ENCODE assay signal across 29 cellular contexts in the genomic region with DNA sequence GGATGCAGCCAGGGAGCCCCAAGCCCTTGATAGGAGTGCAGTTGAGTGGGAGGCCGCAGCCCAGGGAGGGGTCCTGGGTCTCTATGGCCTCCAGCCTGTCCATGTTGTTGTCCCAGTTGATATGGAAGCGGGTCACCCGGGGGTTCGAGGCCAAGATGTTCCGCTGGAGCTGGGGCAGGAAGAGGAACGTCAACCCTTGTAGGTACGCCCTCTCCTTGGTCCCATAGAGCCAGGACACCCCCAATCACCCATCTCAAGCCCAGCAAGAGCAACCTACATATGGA. TPM values are rescaled to one million over a fixed set of nuclear protein-coding genes. Genes with fewer than 3 reads are reported as not detected.
DNase-seq lines count a peak whose midpoint lies in the region; ATAC-seq and TF ChIP-seq lines count a peak whose summit lies in the region.
"Had no signal": no experiment of that assay in that cellular context is flagged by ENCODE, and none has a peak within 500 bp of the region (broad histone marks: within the 10 kb centered on the region; RNA-seq: fewer than 3 reads in every experiment).

No MANE protein-coding gene starts in this region.

- H3K27me3 ChIP-seq in right atrium auricular region = no peaks in the 10 kb centered on the region
- no peaks in the 10 kb centered on the region for H3K27me3 ChIP-seq in lower lobe of right lung (ENCODE audit: low read depth)
- H3K27me3 ChIP-seq in spleen (replicated peaks in 1 of 7) = no peaks in the 10 kb centered on the region
- H3K27me3 ChIP-seq in SJCRH30 = no peaks in the 10 kb centered on the region
- H3K27me3 ChIP-seq in right lobe of liver = no peaks in the 10 kb centered on the region
- H3K27me3 ChIP-seq: BLaER1 had no signal

- peaks cover 6% of the 10 kb centered on the region for H3K36me3 Mint-ChIP-seq in activated T-helper 1 cell treated with anti-CD3 and anti-CD28 coated beads, Interleukin-12 subunit alpha, Interleukin-12 subunit beta, Interleukin-2, Interleukin-4 antibody, amounts not matched to agents 30 ng/mL and 10 ng/mL and 1 ng/mL, durations not matched to agents 14 hours and 24 hours and 36 hours (ENCODE audit: low read depth)
- H3K36me3 Mint-ChIP-seq: brain, memory B cell had no signal

- TF ChIP-seq POLR2A in spleen (IDR thresholded peaks at IDR 0.05) (no peak), right lobe of liver (IDR thresholded peaks at IDR 0.05) (no peak)

- intact Hi-C loops in cardiac septum (cut with DNase I) (no loop called here), lower lobe of right lung (cut with DNase I) (no loop called here), spleen (cut with DNase I; ENCODE audit: low total_unique reads) (no loop called here), right lobe of liver (cut with DNase I) (no loop called here)
- intact Hi-C loops in activated T-helper 1 cell treated with anti-CD3 and anti-CD28 coated beads, Interleukin-12 subunit alpha, Interleukin-12 subunit beta, Interleukin-2, Interleukin-4 antibody, amounts not matched to agents 30 ng/mL and 10 ng/mL and 1 ng/mL, durations not matched to agents 14 hours and 24 hours and 36 hours (cut with micrococcal nuclease) = no loop called here

- H3K4me1 ChIP-seq in right atrium auricular region (peaks cover 0 to 40% of the 10 kb centered on the region in 2 donors), lower lobe of right lung (peaks cover 35% of the 10 kb centered on the region), spleen (peaks cover 21 to 55% (median 40%) of the 10 kb centered on the region in 6 donors), SJCRH30 (peaks cover 17% of the 10 kb centered on the region), right lobe of liver (peaks cover 0 to 25% (median 14%) of the 10 kb centered on the region in 4 donors)

- no peak overlapping the region for H3K27ac Mint-ChIP-seq in activated T-helper 1 cell treated with anti-CD3 and anti-CD28 coated beads, Interleukin-12 subunit alpha, Interleukin-12 subunit beta, Interleukin-2, Interleukin-4 antibody, amounts not matched to agents 30 ng/mL and 10 ng/mL and 1 ng/mL, durations not matched to agents 14 hours and 24 hours and 36 hours
- H3K27ac Mint-ChIP-seq: T-helper 17 cell had no signal

- no peaks in the 10 kb centered on the region for H3K9me3 Mint-ChIP-seq in activated T-helper 1 cell treated with anti-CD3 and anti-CD28 coated beads, Interleukin-12 subunit alpha, Interleukin-12 subunit beta, Interleukin-2, Interleukin-4 antibody, amounts not matched to agents 30 ng/mL and 10 ng/mL and 1 ng/mL, durations not matched to agents 14 hours and 24 hours and 36 hours
- H3K9me3 Mint-ChIP-seq: brain, memory B cell had no signal

- no peak overlapping the region for H3K4me3 ChIP-seq in right atrium auricular region
- no peak overlapping the region for H3K4me3 ChIP-seq in lower lobe of right lung
- H3K4me3 ChIP-seq in spleen = no peak overlapping the region
- no peak overlapping the region for H3K4me3 ChIP-seq in SJCRH30
- H3K4me3 ChIP-seq in right lobe of liver = no peak overlapping the region
- H3K4me3 ChIP-seq: BLaER1, GM12878 had no signal

- peaks cover 26% of the 10 kb centered on the region for H3K4me1 Mint-ChIP-seq in activated T-helper 1 cell treated with anti-CD3 and anti-CD28 coated beads, Interleukin-12 subunit alpha, Interleukin-12 subunit beta, Interleukin-2, Interleukin-4 antibody, amounts not matched to agents 30 ng/mL and 10 ng/mL and 1 ng/mL, durations not matched to agents 14 hours and 24 hours and 36 hours (ENCODE audit: low read depth)

- ATAC-seq in lower lobe of right lung = no peak
- no peak for ATAC-seq in right lobe of liver
- ATAC-seq: activated CD4-positive, alpha-beta T cell treated with anti-CD3 and anti-CD28 coated beads for 36 hours; esophagus mucosa; GM12878; stimulated activated naive CD8-positive, alpha-beta T cell treated with anti-CD3 and anti-CD28 coated beads, Interleukin-15, Interleukin-2, amounts not matched to agents 100 U/mL and 50 U/mL, for 24 hours; T-helper 17 cell had no signal

- H3K36me3 ChIP-seq in right atrium auricular region (no peaks in the 10 kb centered on the region), lower lobe of right lung (no peaks in the 10 kb centered on the region), spleen (peaks cover 0 to 8% (median 0%) of the 10 kb centered on the region in 6 donors), SJCRH30 (peaks cover 9% of the 10 kb centered on the region), right lobe of liver (no peaks in the 10 kb centered on the region)

- H3K4me3 Mint-ChIP-seq in activated T-helper 1 cell treated with anti-CD3 and anti-CD28 coated beads, Interleukin-12 subunit alpha, Interleukin-12 subunit beta, Interleukin-2, Interleukin-4 antibody, amounts not matched to agents 30 ng/mL and 10 ng/mL and 1 ng/mL, durations not matched to agents 14 hours and 24 hours and 36 hours = no peak overlapping the region
- H3K4me3 Mint-ChIP-seq: activated CD4-positive, alpha-beta T cell treated with anti-CD3 and anti-CD28 coated beads for 36 hours; memory B cell; T-helper 17 cell had no signal

- H3K27me3 Mint-ChIP-seq in activated T-helper 1 cell treated with anti-CD3 and anti-CD28 coated beads, Interleukin-12 subunit alpha, Interleukin-12 subunit beta, Interleukin-2, Interleukin-4 antibody, amounts not matched to agents 30 ng/mL and 10 ng/mL and 1 ng/mL, durations not matched to agents 14 hours and 24 hours and 36 hours (ENCODE audit: insufficient read depth) = peaks cover 2% of the 10 kb centered on the region
- H3K27me3 Mint-ChIP-seq: activated CD4-positive, alpha-beta T cell treated with anti-CD3 and anti-CD28 coated beads for 36 hours; memory B cell; T-helper 17 cell had no signal

- TF ChIP-seq CTCF in right atrium auricular region (IDR thresholded peaks at IDR 0.05) (no peak), lower lobe of right lung (IDR thresholded peaks at IDR 0.05) (no peak), spleen (IDR thresholded peaks at IDR 0.05 in 8 of 11, conservative IDR thresholded peaks at IDR 0.05 in 3 of 11) (no peak), right lobe of liver (IDR thresholded peaks at IDR 0.05) (no peak), GM20000 (IDR thresholded peaks at IDR 0.05; ENCODE audit: extremely low read depth, missing control alignments) (no peak)

- H3K9me3 ChIP-seq in right atrium auricular region (no peaks in the 10 kb centered on the region), lower lobe of right lung (no peaks in the 10 kb centered on the region), spleen (no peaks in the 10 kb centered on the region), SJCRH30 (replicated peaks) (no peaks in the 10 kb centered on the region), right lobe of liver (no peaks in the 10 kb centered on the region)
- H3K9me3 ChIP-seq: BLaER1, Caco-2, SK-N-SH had no signal

- H3K27ac ChIP-seq in right atrium auricular region (peak overlapping the region; percentile 96 to 99), lower lobe of right lung (peak overlapping the region; percentile 99), spleen (peak overlapping the region in 6 of 8 donors; percentile 93 to 99 (median 98)), SJCRH30 (no peak overlapping the region), right lobe of liver (no peak overlapping the region)
- H3K27ac ChIP-seq: BLaER1 had no signal

- WGBS in spleen, 5 donors = 90 to 95% (median 92%) methylated on average over 7 of the region's 7 CpGs
- WGBS in right lobe of liver (ENCODE audit: insufficient coverage, low coverage, low lambda C conversion rate, missing lambda C conversion rate) = no CpG with 5 or more reads among the region's 7 CpGs

- DNase-seq in right atrium auricular region (ENCODE audit: low spot score) = no peak
- DNase-seq in cardiac septum (ENCODE audit: low spot score) = no peak
- no peak for DNase-seq in lower lobe of right lung
- DNase-seq in spleen = no peak
- DNase-seq in SJCRH30 = no peak
- no peak for DNase-seq in right lobe of liver
- DNase-seq in activated T-helper 1 cell treated with anti-CD3 and anti-CD28 coated beads, Interleukin-12 subunit alpha, Interleukin-12 subunit beta, Interleukin-2, Interleukin-4 antibody, amounts not matched to agents 30 ng/mL and 10 ng/mL and 1 ng/mL, durations not matched to agents 14 hours and 24 hours and 36 hours (ENCODE audit: low spot score) = no peak
- DNase-seq in GM20000 (ENCODE audit: low spot score) = no peak
- DNase-seq: ACHN; activated CD4-positive, alpha-beta T cell treated with anti-CD3 and anti-CD28 coated beads for 36 hours; activated T-cell treated with anti-CD3 and anti-CD28 coated beads, Interleukin-2, amount 50 U/mL, for 1 hour; Caco-2; DMS79 treated with DMSO at 0.1 percent for 48 hours; HCEC 1CT; islet precursor cell; NCI-H1694 treated with DMSO at 0.1 percent for 48 hours; NCI-H526; nucleus accumbens; retina; SK-N-SH; stimulated activated naive CD8-positive, alpha-beta T cell treated with anti-CD3 and anti-CD28 coated beads, Interleukin-15, Interleukin-2, amounts not matched to agents 100 U/mL and 50 U/mL, for 24 hours; T-helper 17 cell had no signal

RNA-seq across cellular contexts. Expression of gene PRKACA, which starts 2.9 kb away (rescaled TPM):
- total RNA-seq in right atrium auricular region (100 to 1,000 TPM; 144 to 185 TPM), cardiac septum (487 TPM), lower lobe of right lung (87.1 TPM), spleen (100 to 1,000 TPM in 6 of 7 donors, 10 to 100 TPM in 1; 87.7 to 256 (median 132) TPM), right lobe of liver (10 to 100 TPM; 54.8 to 87.5 (median 63.1) TPM)
- 10 to 100 TPM; 26.6 to 77.3 (median 31.4) TPM for polyA plus RNA-seq in spleen
- 77.5 and 93.2 TPM in 2 replicates for total RNA-seq in SJCRH30 (2014; rRNA removed; shearing (Covaris generic))
- 58.6 and 63.7 TPM in 2 replicates for total RNA-seq in activated T-helper 1 cell treated with anti-CD3 and anti-CD28 coated beads, Interleukin-12 subunit alpha, Interleukin-12 subunit beta, Interleukin-2, Interleukin-4 antibody, amounts not matched to agents 30 ng/mL and 10 ng/mL and 1 ng/mL, durations not matched to agents 14 hours and 24 hours and 36 hours

RNA-seq across cellular contexts. Expression of gene ASF1B, which starts 15.9 kb away (rescaled TPM):
- total RNA-seq in right atrium auricular region (1 to 10 TPM in 1 of 2 donors, under 1 TPM in 1; 0.43 to 1.4 TPM), cardiac septum (0.70 TPM), lower lobe of right lung (2.6 TPM), spleen (10 to 100 TPM in 3 of 7 donors, 1 to 10 TPM in 4; 4.0 to 24.8 (median 7.0) TPM), right lobe of liver (1 to 10 TPM in 2 of 6 experiments, under 1 TPM in 4; 0.24 to 5.3 (median 0.61) TPM)
- polyA plus RNA-seq in spleen = 10 to 100 TPM in 2 of 3 donors, 1 to 10 TPM in 1; 3.8 to 12.5 (median 10.1) TPM
- total RNA-seq in SJCRH30 (2014; rRNA removed; shearing (Covaris generic)) = 93.8 and 102 TPM in 2 replicates
- 76.3 and 77.4 TPM in 2 replicates for total RNA-seq in activated T-helper 1 cell treated with anti-CD3 and anti-CD28 coated beads, Interleukin-12 subunit alpha, Interleukin-12 subunit beta, Interleukin-2, Interleukin-4 antibody, amounts not matched to agents 30 ng/mL and 10 ng/mL and 1 ng/mL, durations not matched to agents 14 hours and 24 hours and 36 hours

RNA-seq across cellular contexts. Expression of gene SAMD1, which starts 29.9 kb away (rescaled TPM):
- 10 to 100 TPM; 20.2 to 38.2 TPM for total RNA-seq in right atrium auricular region
- total RNA-seq in cardiac septum = 41.8 TPM
- 51.4 TPM for total RNA-seq in lower lobe of right lung
- 10 to 100 TPM; 25.5 to 36.8 (median 30.6) TPM for total RNA-seq in spleen
- polyA plus RNA-seq in spleen = 10 to 100 TPM; 19.6 to 31.4 (median 24.3) TPM
- 88.1 and 102 TPM in 2 replicates for total RNA-seq in SJCRH30 (2014; rRNA removed; shearing (Covaris generic))
- total RNA-seq in right lobe of liver = 10 to 100 TPM in 5 of 6 experiments, 1 to 10 TPM in 1; 10.0 to 25.3 (median 15.6) TPM
- total RNA-seq in activated T-helper 1 cell treated with anti-CD3 and anti-CD28 coated beads, Interleukin-12 subunit alpha, Interleukin-12 subunit beta, Interleukin-2, Interleukin-4 antibody, amounts not matched to agents 30 ng/mL and 10 ng/mL and 1 ng/mL, durations not matched to agents 14 hours and 24 hours and 36 hours = 130 TPM in 2 replicates

RNA-seq across cellular contexts. Expression of gene C19orf67, which starts 34.9 kb away (rescaled TPM):
- total RNA-seq in right atrium auricular region = not detected
- total RNA-seq in cardiac septum = not detected
- not detected for total RNA-seq in lower lobe of right lung
- 1 to 10 TPM in 1 of 7 donors, not detected in 6; 4.9 TPM for total RNA-seq in spleen
- not detected for polyA plus RNA-seq in spleen
- not detected in 2 replicates for total RNA-seq in SJCRH30 (2014; rRNA removed; shearing (Covaris generic))
- total RNA-seq in right lobe of liver = under 1 TPM in 1 of 6 experiments, not detected in 5; 0.27 TPM
- total RNA-seq in activated T-helper 1 cell treated with anti-CD3 and anti-CD28 coated beads, Interleukin-12 subunit alpha, Interleukin-12 subunit beta, Interleukin-2, Interleukin-4 antibody, amounts not matched to agents 30 ng/mL and 10 ng/mL and 1 ng/mL, durations not matched to agents 14 hours and 24 hours and 36 hours = 0.67 and 1.1 TPM in 2 replicates
- total RNA-seq: Caco-2, GM12878, LHCN-M2, ureter had no signal
- polyA plus RNA-seq: SK-N-SH had no signal

RNA-seq across cellular contexts. Expression of gene MISP3, which starts 47.9 kb away (rescaled TPM):
- 10 to 100 TPM in 1 of 2 donors, 1 to 10 TPM in 1; 8.7 to 12.1 TPM for total RNA-seq in right atrium auricular region
- total RNA-seq in cardiac septum = 7.9 TPM
- 7.1 TPM for total RNA-seq in lower lobe of right lung
- total RNA-seq in spleen = 1 to 10 TPM; 1.8 to 8.0 (median 2.0) TPM
- polyA plus RNA-seq in spleen = 1 to 10 TPM; 1.5 to 2.2 (median 1.9) TPM
- total RNA-seq in SJCRH30 (2014; rRNA removed; shearing (Covaris generic)) = 0.81 and 1.3 TPM in 2 replicates
- 10 to 100 TPM in 1 of 6 experiments, 1 to 10 TPM in 5; 3.6 to 12.0 (median 6.1) TPM for total RNA-seq in right lobe of liver
- total RNA-seq in activated T-helper 1 cell treated with anti-CD3 and anti-CD28 coated beads, Interleukin-12 subunit alpha, Interleukin-12 subunit beta, Interleukin-2, Interleukin-4 antibody, amounts not matched to agents 30 ng/mL and 10 ng/mL and 1 ng/mL, durations not matched to agents 14 hours and 24 hours and 36 hours = 2.3 TPM in 2 replicates

Comparison
In these comparisons a context has a peak if more than half of its experiments do, and no peak if none do; other contexts are left out.
1. H3K27ac ChIP-seq: peak in right atrium auricular region (2 of 2), lower lobe of right lung (single experiment) and spleen (6 of 8); none in SJCRH30 (single experiment) and right lobe of liver (0 of 3).